In the genomic region with DNA sequence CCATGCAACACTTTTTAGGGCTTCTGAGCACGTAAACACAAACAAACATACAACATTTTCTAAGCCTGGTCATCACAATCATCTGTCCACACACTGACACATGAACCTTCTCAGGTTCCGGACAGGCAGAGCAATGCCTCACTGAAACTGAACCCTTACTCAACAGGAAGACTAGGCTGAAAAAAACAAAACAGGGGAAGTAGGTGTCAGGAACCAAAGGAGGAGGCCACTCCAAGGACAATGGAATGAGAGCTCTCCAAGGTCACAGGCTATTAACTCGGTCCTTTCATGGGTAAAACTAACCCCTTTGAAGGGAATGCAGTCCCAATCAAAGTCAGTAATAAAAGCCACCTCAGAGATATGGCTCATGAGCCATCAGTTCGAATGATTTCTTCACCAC, we compare ENCODE assay signal across 15 cellular contexts.
A peak's percentile ranks its signal among the peaks of the same experiment; 100 is the strongest.
DNase-seq lines count a peak whose midpoint lies in the region; TF ChIP-seq lines count a peak whose summit lies in the region.
"Had no signal": no experiment of that assay in that cellular context is flagged by ENCODE, and none has a peak within 500 bp of the region (broad histone marks: within the 10 kb centered on the region; RNA-seq: fewer than 3 reads in every experiment).

No MANE protein-coding gene starts in this region.

- H3K27me3 ChIP-seq in endodermal cell (ENCODE audit: control insufficient read depth, insufficient read depth, low read length, poor library complexity, severe bottlenecking) (no peaks in the 10 kb centered on the region), parathyroid adenoma (ENCODE audit: control insufficient read depth, insufficient read depth, low read length) (no peaks in the 10 kb centered on the region)
- H3K27me3 ChIP-seq: BLaER1, SJCRH30 had no signal

- H3K9me3 Mint-ChIP-seq in endodermal cell, result no peaks in the 10 kb centered on the region

- peaks cover 5% of the 10 kb centered on the region for H3K4me1 Mint-ChIP-seq in endodermal cell

- no peak overlapping the region for H3K4me3 Mint-ChIP-seq in endodermal cell

- H3K36me3 ChIP-seq in endodermal cell (ENCODE audit: control insufficient read depth, insufficient read depth, low read length) (no peaks in the 10 kb centered on the region), parathyroid adenoma (ENCODE audit: control insufficient read depth, insufficient read depth, low read length) (no peaks in the 10 kb centered on the region)
- H3K36me3 ChIP-seq: BLaER1, SJCRH30 had no signal

- H3K36me3 Mint-ChIP-seq in endodermal cell (ENCODE audit: low read depth), result no peaks in the 10 kb centered on the region

- H3K4me1 ChIP-seq in endodermal cell (ENCODE audit: control insufficient read depth, insufficient read depth, low read length) (no peaks in the 10 kb centered on the region), parathyroid adenoma (peaks cover 27% of the 10 kb centered on the region)
- H3K4me1 ChIP-seq: SJCRH30 had no signal

- no peak overlapping the region for H3K4me3 ChIP-seq in endodermal cell (ENCODE audit: low read length)
- H3K4me3 ChIP-seq in parathyroid adenoma (ENCODE audit: low read depth, low read length), result no peak overlapping the region
- H3K4me3 ChIP-seq: BLaER1, SJCRH30 had no signal

- H3K27ac Mint-ChIP-seq in endodermal cell, result no peak overlapping the region

- DNase-seq in DMS53 (lab: John Stamatoyannopoulos, UW) (peak; percentile 43), DMS53 treated with DMSO at 0.1 percent for 48 hours (lab: John Stamatoyannopoulos, UW; ENCODE audit: unreplicated experiment) (no peak), NCI-H345 (lab: John Stamatoyannopoulos, UW) (peak; percentile 59), endodermal cell (peak; percentile 38), epidermal melanocyte (ENCODE audit: insufficient read length, low spot score) (no peak), MV-4-11 (lab: John Stamatoyannopoulos, UW) (no peak)
- DNase-seq in stimulated activated CD8-positive, alpha-beta memory T cell treated with anti-CD3 and anti-CD28 coated beads, Interleukin-4, amount 100 ng/mL, for 48 hours, result no peak
- DNase-seq: GF-D8, NCI-H1417 treated with DMSO at 0.1 percent for 48 hours, NCI-H1930, SJCRH30 had no signal

- 80 to 83% methylated on average over 4 of the region's 4 CpGs for WGBS in endodermal cell (ENCODE audit: insufficient coverage in 1 of 2, insufficient read length in 1 of 2), 2 experiments

- no peaks in the 10 kb centered on the region for H3K27me3 Mint-ChIP-seq in endodermal cell (ENCODE audit: insufficient read depth)

- H3K27ac ChIP-seq in endodermal cell (ENCODE audit: low read depth, low read length) (no peak overlapping the region), parathyroid adenoma (peak overlapping the region; percentile 97)
- H3K27ac ChIP-seq: 22Rv1, BLaER1, RWPE1, SJCRH30 had no signal

- no peak overlapping the region for H3K4me2 ChIP-seq in parathyroid adenoma (ENCODE audit: low read length)
- H3K4me2 ChIP-seq: BLaER1 had no signal

- peaks cover 2% of the 10 kb centered on the region for H3K79me2 ChIP-seq in parathyroid adenoma

- peak overlapping the region; percentile 62 for H2AFZ ChIP-seq in parathyroid adenoma

- peaks cover 5% of the 10 kb centered on the region for H3K9me3 ChIP-seq in endodermal cell (ENCODE audit: control insufficient read depth, low read length)
- no peaks in the 10 kb centered on the region for H3K9me3 ChIP-seq in parathyroid adenoma (ENCODE audit: control insufficient read depth, low read length)
- H3K9me3 ChIP-seq: BLaER1, SJCRH30 had no signal

- no peak overlapping the region for H3K9ac ChIP-seq in endodermal cell (ENCODE audit: extremely low read depth, low read length, poor library complexity, severe bottlenecking)
- no peak overlapping the region for H3K9ac ChIP-seq in parathyroid adenoma
- H3K9ac ChIP-seq: BLaER1 had no signal

- TF ChIP-seq CTCF in endodermal cell (conservative IDR thresholded peaks at IDR 0.05) (no peak), parathyroid adenoma (IDR thresholded peaks at IDR 0.05) (no peak)

Comparison
In these comparisons a context has a peak if more than half of its experiments do, and no peak if none do; other contexts are left out.
1. DNase-seq: peak in DMS53 (single experiment), NCI-H345 (single experiment) and endodermal cell (single experiment); none in DMS53 treated with DMSO at 0.1 percent for 48 hours (single experiment), stimulated activated CD8-positive, alpha-beta memory T cell treated with anti-CD3 and anti-CD28 coated beads, Interleukin-4, amount 100 ng/mL, for 48 hours (single experiment), epidermal melanocyte (single experiment) and MV-4-11 (single experiment).